Comparison of ENCODE assay signal across 27 cellular contexts in the genomic region with DNA sequence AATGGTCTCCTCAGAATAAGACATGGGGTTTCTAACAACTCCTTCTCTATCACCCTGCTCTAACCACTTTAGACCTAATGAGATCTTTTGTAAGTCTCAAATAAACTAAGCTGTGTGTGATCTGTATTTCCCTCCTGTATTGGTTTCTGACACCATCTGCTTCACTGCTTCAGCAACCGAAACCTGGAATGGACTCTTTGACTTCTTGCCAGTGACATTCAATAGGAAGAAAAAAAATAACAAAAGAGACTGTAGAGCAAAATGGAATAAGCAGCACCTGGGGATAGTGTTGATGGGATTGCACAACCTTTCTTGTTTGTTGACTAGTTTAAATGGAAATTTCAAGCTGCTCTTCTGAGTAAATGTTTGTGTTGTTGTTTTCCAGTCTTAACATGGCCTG.
DNase-seq lines count a peak whose midpoint lies in the region; ATAC-seq and TF ChIP-seq lines count a peak whose summit lies in the region.
"Had no signal": no experiment of that assay in that cellular context is flagged by ENCODE, and none has a peak within 500 bp of the region (broad histone marks: within the 10 kb centered on the region; RNA-seq: fewer than 3 reads in every experiment).

No MANE protein-coding gene starts in this region.

- H3K9me3 Mint-ChIP-seq in stimulated activated memory B cell treated with anti-CD40 and anti-IgM and Interleukin-4, amounts not matched to agents 10 μg/mL and 1 μg/mL and 100 μg/mL, for 72 hours: peaks cover 7% of the 10 kb centered on the region
- H3K9me3 Mint-ChIP-seq in GM23338: peaks cover 96% of the 10 kb centered on the region

- no peaks in the 10 kb centered on the region for H3K27me3 Mint-ChIP-seq in stimulated activated memory B cell treated with anti-CD40 and anti-IgM and Interleukin-4, amounts not matched to agents 10 μg/mL and 1 μg/mL and 100 μg/mL, for 72 hours
- no peaks in the 10 kb centered on the region for H3K27me3 Mint-ChIP-seq in GM23338 (ENCODE audit: insufficient read depth, low read depth, poor library complexity)

- no peaks in the 10 kb centered on the region for H3K4me1 Mint-ChIP-seq in stimulated activated memory B cell treated with anti-CD40 and anti-IgM and Interleukin-4, amounts not matched to agents 10 μg/mL and 1 μg/mL and 100 μg/mL, for 72 hours
- no peaks in the 10 kb centered on the region for H3K4me1 Mint-ChIP-seq in GM23338
- H3K4me1 Mint-ChIP-seq: brain, neural progenitor cell had no signal

- H3K27me3 ChIP-seq in GM23338 (ENCODE audit: insufficient read depth): no peaks in the 10 kb centered on the region
- H3K27me3 ChIP-seq: adrenal gland, neural progenitor cell, spleen, transverse colon had no signal

- H3F3A ChIP-seq in GM23338 (replicated peaks; ENCODE audit: low read depth): no peaks in the 10 kb centered on the region

- H3K4me3 Mint-ChIP-seq in stimulated activated memory B cell treated with anti-CD40 and anti-IgM and Interleukin-4, amounts not matched to agents 10 μg/mL and 1 μg/mL and 100 μg/mL, for 72 hours: no peak overlapping the region
- H3K4me3 Mint-ChIP-seq in GM23338: no peak overlapping the region
- H3K4me3 Mint-ChIP-seq: brain; CD8-positive, alpha-beta T cell; HFFc6; neural progenitor cell; WTC11 had no signal

- H2AFZ ChIP-seq in GM23338: no peak overlapping the region
- H2AFZ ChIP-seq: GM23248, neural progenitor cell had no signal

- H3K36me3 ChIP-seq in GM23338 (ENCODE audit: insufficient read depth): no peaks in the 10 kb centered on the region
- H3K36me3 ChIP-seq: adrenal gland, left ventricle myocardium inferior, neural progenitor cell, spleen, transverse colon had no signal

- ATAC-seq in stimulated activated memory B cell treated with anti-CD40 and anti-IgM and Interleukin-4, amounts not matched to agents 10 μg/mL and 1 μg/mL and 100 μg/mL, for 72 hours: no peak
- no peak for ATAC-seq in GM23338
- ATAC-seq: CD8-positive, alpha-beta T cell; GM12878; HepG2; right cardiac atrium; WTC11 had no signal

- TF ChIP-seq CTCF in GM23338 (conservative IDR thresholded peaks at IDR 0.05; ENCODE audit: low read depth in 2 of 2): no peak

- H3K4me3 ChIP-seq in GM23338: no peak overlapping the region
- H3K4me3 ChIP-seq: adrenal gland, GM12878, GM23248, left ventricle myocardium inferior, neural progenitor cell, spleen, transverse colon had no signal

- DNase-seq in NCI-H2081 (lab: John Stamatoyannopoulos, UW) (peak; percentile 27 to 45), NCI-H2081 treated with DMSO at 0.1 percent for 48 hours (lab: John Stamatoyannopoulos, UW) (no peak), NCI-H1694 treated with DMSO at 0.1 percent for 48 hours (lab: John Stamatoyannopoulos, UW) (peak; percentile 52), NCI-H69 (lab: John Stamatoyannopoulos, UW) (peak; percentile 87), cerebellar nuclear complex (lab: John Stamatoyannopoulos, UW) (no peak), GM23338 (ENCODE audit: low spot score) (no peak), HT-29 (ENCODE audit: low spot score) (no peak)
- DNase-seq: activated CD4-positive, alpha-beta T cell treated with anti-CD3 and anti-CD28 coated beads, Interleukin-2, amount 50 U/mL, for 1 hour; activated naive CD4-positive, alpha-beta T cell treated with Interleukin-2 at 50 U/mL for 16 hours; adrenal gland; CD8-positive, alpha-beta T cell; glutamatergic neuron; GM23248; HFFc6; left ventricle myocardium inferior; NCI-H1048; posterior cingulate gyrus; right cardiac atrium; spleen; T1000; transverse colon had no signal

- no peaks in the 10 kb centered on the region for H3K4me1 ChIP-seq in GM23338 (ENCODE audit: insufficient read depth)
- H3K4me1 ChIP-seq: adrenal gland, left ventricle myocardium inferior, neural progenitor cell, spleen, transverse colon had no signal

- H3K27ac Mint-ChIP-seq in stimulated activated memory B cell treated with anti-CD40 and anti-IgM and Interleukin-4, amounts not matched to agents 10 μg/mL and 1 μg/mL and 100 μg/mL, for 72 hours: no peak overlapping the region
- no peak overlapping the region for H3K27ac Mint-ChIP-seq in GM23338
- H3K27ac Mint-ChIP-seq: CD8-positive, alpha-beta T cell; HFFc6; neural progenitor cell; WTC11 had no signal

- no peaks in the 10 kb centered on the region for H3K9me2 ChIP-seq in GM23338 (ENCODE audit: insufficient read depth)

- no peak overlapping the region for H3K4me2 ChIP-seq in GM23338
- H3K4me2 ChIP-seq: neural progenitor cell had no signal

- H3K27ac ChIP-seq in GM23338 (ENCODE audit: low read depth): no peak overlapping the region
- H3K27ac ChIP-seq: adrenal gland, GM23248, left ventricle myocardium inferior, neural progenitor cell, spleen, transverse colon had no signal

- H4K20me1 ChIP-seq in GM23338 (replicated peaks; ENCODE audit: insufficient read depth): no peaks in the 10 kb centered on the region

- H3K36me3 Mint-ChIP-seq in stimulated activated memory B cell treated with anti-CD40 and anti-IgM and Interleukin-4, amounts not matched to agents 10 μg/mL and 1 μg/mL and 100 μg/mL, for 72 hours: no peaks in the 10 kb centered on the region
- peaks cover 28% of the 10 kb centered on the region; the same call in 2 of the 3 replicates for H3K36me3 Mint-ChIP-seq in GM23338 (ENCODE audit: low read depth)
- H3K36me3 Mint-ChIP-seq: CD8-positive, alpha-beta T cell had no signal

- no peaks in the 10 kb centered on the region for H3K79me2 ChIP-seq in GM23338 (replicated peaks; ENCODE audit: insufficient read depth)

TF ChIP-seq in GM23338, 12 proteins besides CTCF, POLR2A, EP300 and RAD21 (continues in another document):
- TF ChIP-seq EZH2 (IDR thresholded peaks at IDR 0.05; ENCODE audit: low read depth, unreplicated experiment) (no peak), ZNF331 (CRISPR knock-in tag; IDR thresholded peaks at IDR 0.05; ENCODE audit: low read depth) (no peak), NANOG (IDR thresholded peaks at IDR 0.05; ENCODE audit: borderline replicate concordance) (no peak), EZH2phosphoT487 (IDR thresholded peaks at IDR 0.05; ENCODE audit: unreplicated experiment) (no peak), CREB1 (CRISPR knock-in tag; IDR thresholded peaks at IDR 0.05; ENCODE audit: low read depth) (no peak), ZNF114 (CRISPR knock-in tag; IDR thresholded peaks at IDR 0.05) (no peak)
- TF ChIP-seq, protein P1, sequence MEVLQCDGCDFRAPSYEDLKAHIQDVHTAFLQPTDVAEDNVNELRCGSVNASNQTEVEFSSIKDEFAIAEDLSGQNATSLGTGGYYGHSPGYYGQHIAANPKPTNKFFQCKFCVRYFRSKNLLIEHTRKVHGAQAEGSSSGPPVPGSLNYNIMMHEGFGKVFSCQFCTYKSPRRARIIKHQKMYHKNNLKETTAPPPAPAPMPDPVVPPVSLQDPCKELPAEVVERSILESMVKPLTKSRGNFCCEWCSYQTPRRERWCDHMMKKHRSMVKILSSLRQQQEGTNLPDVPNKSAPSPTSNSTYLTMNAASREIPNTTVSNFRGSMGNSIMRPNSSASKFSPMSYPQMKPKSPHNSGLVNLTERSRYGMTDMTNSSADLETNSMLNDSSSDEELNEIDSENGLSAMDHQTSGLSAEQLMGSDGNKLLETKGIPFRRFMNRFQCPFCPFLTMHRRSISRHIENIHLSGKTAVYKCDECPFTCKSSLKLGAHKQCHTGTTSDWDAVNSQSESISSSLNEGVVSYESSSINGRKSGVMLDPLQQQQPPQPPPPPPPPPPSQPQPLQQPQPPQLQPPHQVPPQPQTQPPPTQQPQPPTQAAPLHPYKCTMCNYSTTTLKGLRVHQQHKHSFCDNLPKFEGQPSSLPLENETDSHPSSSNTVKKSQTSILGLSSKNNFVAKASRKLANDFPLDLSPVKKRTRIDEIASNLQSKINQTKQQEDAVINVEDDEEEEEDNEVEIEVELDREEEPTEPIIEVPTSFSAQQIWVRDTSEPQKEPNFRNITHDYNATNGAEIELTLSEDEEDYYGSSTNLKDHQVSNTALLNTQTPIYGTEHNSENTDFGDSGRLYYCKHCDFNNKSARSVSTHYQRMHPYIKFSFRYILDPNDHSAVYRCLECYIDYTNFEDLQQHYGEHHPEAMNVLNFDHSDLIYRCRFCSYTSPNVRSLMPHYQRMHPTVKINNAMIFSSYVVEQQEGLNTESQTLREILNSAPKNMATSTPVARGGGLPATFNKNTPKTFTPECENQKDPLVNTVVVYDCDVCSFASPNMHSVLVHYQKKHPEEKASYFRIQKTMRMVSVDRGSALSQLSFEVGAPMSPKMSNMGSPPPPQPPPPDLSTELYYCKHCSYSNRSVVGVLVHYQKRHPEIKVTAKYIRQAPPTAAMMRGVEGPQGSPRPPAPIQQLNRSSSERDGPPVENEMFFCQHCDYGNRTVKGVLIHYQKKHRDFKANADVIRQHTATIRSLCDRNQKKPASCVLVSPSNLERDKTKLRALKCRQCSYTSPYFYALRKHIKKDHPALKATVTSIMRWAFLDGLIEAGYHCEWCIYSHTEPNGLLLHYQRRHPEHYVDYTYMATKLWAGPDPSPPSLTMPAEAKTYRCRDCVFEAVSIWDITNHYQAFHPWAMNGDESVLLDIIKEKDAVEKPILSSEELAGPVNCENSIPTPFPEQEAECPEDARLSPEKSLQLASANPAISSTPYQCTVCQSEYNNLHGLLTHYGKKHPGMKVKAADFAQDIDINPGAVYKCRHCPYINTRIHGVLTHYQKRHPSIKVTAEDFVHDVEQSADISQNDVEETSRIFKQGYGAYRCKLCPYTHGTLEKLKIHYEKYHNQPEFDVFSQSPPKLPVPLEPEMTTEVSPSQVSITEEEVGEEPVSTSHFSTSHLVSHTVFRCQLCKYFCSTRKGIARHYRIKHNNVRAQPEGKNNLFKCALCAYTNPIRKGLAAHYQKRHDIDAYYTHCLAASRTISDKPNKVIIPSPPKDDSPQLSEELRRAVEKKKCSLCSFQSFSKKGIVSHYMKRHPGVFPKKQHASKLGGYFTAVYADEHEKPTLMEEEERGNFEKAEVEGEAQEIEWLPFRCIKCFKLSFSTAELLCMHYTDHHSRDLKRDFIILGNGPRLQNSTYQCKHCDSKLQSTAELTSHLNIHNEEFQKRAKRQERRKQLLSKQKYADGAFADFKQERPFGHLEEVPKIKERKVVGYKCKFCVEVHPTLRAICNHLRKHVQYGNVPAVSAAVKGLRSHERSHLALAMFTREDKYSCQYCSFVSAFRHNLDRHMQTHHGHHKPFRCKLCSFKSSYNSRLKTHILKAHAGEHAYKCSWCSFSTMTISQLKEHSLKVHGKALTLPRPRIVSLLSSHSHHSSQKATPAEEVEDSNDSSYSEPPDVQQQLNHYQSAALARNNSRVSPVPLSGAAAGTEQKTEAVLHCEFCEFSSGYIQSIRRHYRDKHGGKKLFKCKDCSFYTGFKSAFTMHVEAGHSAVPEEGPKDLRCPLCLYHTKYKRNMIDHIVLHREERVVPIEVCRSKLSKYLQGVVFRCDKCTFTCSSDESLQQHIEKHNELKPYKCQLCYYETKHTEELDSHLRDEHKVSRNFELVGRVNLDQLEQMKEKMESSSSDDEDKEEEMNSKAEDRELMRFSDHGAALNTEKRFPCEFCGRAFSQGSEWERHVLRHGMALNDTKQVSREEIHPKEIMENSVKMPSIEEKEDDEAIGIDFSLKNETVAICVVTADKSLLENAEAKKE (CRISPR knock-in tag; IDR thresholded peaks at IDR 0.05): no peak

Comparison
In these comparisons a context has a peak if more than half of its experiments do, and no peak if none do; other contexts are left out.
1. DNase-seq: peak in NCI-H2081 (2 of 2), NCI-H1694 treated with DMSO at 0.1 percent for 48 hours (single experiment) and NCI-H69 (single experiment); none in NCI-H2081 treated with DMSO at 0.1 percent for 48 hours (single experiment), cerebellar nuclear complex (0 of 2), GM23338 (single experiment) and HT-29 (single experiment).